23 cellular contexts compared by ENCODE assay signal in the genomic region with DNA sequence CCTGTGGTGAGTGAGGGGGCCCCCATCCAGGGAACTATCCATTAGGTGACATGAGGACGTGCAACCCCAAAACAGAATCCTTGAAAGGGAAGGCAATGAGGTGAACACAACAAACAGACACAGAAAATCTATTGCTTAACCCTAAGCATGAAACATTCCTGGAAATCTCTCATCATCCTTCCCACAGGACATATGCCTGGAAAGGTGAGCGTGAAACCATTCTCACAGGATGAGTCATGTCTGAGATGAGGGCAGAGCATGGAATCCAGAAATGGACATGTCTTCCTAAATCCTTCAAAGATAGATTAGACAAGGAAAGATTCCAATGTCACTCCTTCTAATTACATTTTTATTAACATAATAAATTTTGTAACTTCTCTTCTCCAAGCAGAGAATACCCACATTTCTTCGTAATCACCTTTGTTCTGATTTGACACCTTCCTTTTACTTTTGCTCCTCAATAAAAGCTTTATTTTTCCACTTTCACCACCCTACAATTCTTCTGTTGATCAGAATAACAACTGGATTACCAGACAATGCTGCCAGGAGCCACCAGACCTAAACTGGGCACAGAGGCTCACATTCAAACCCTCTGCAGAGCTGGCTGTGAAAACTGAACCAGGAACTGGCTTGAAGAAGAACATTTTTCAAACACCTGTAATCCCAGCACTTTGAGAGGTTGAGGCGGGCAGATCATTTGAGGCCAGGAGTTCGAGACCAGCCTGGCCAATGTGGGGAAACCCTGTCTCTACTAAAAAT.
DNase-seq lines count a peak whose midpoint lies in the region; ATAC-seq and TF ChIP-seq lines count a peak whose summit lies in the region.
"Had no signal": no experiment of that assay in that cellular context is flagged by ENCODE, and none has a peak within 500 bp of the region (broad histone marks: within the 10 kb centered on the region; RNA-seq: fewer than 3 reads in every experiment).

No MANE protein-coding gene starts in this region.

- H3K27me3 ChIP-seq in HCT116 (ENCODE audit: insufficient read depth, low read length) (no peaks in the 10 kb centered on the region), gastrocnemius medialis (no peaks in the 10 kb centered on the region)
- H3K27me3 ChIP-seq: right atrium auricular region had no signal

- ATAC-seq in HCT116 (peak; percentile 83), WTC11 (no peak), gastrocnemius medialis (peak; percentile 59 to 71), HG03571 (IDR thresholded peaks at IDR 0.05; ENCODE audit: unreplicated experiment) (no peak)
- no peak for ATAC-seq in activated T-cell treated with anti-CD3 and anti-CD28 coated beads, Interleukin-2, amount 50 U/mL, for 4 hours
- ATAC-seq: naive thymus-derived CD4-positive, alpha-beta T cell had no signal

- CTCF ChIA-PET in HCT116 (lab: Charles Lee) = interaction anchor here (1.2 kb wide), 1 partner anchor 86 kb away, joined by 3 read pairs; no protein-coding TSS in a partner anchor
- CTCF ChIA-PET in WTC11 (lab: Charles Lee) = interaction anchor here (0.9 to 2.7 kb wide), 4 partner anchors 13 to 198 kb away, joined by 3 to 11 read pairs (median 6); no protein-coding TSS in a partner anchor

- POLR2A ChIA-PET in HCT116 (lab: Charles Lee) = no interaction called here
- POLR2A ChIA-PET in WTC11 (lab: Charles Lee) = no interaction called here

- intact Hi-C loops in HCT116 (cut with micrococcal nuclease) (no loop called here), gastrocnemius medialis (cut with DNase I; ENCODE audit: low total_unique reads) (loop anchor here (2.0 kb wide), 1 partner anchor 15 kb away; no protein-coding TSS in a partner anchor)

- peaks cover 19 to 32% of the 10 kb centered on the region in 2 experiments for H3K4me1 ChIP-seq in HCT116 (ENCODE audit: control insufficient read depth in 1 of 2, insufficient read depth in 2 of 2, low read length in 2 of 2)
- H3K4me1 ChIP-seq in gastrocnemius medialis = peaks cover 53 to 54% of the 10 kb centered on the region in 2 donors

- H3K27ac ChIP-seq in HCT116 (ENCODE audit: low read depth, low read length) (no peak overlapping the region), gastrocnemius medialis (peak overlapping the region in 2 of 4 donors; percentile 66 to 86)
- H3K27ac ChIP-seq: right atrium auricular region had no signal

- no peaks in the 10 kb centered on the region for H3K79me2 ChIP-seq in HCT116 (ENCODE audit: insufficient read depth, low read length)

- no peaks in the 10 kb centered on the region for H4K20me1 ChIP-seq in HCT116 (ENCODE audit: insufficient read depth)

- no peak overlapping the region for H3K9ac ChIP-seq in HCT116 (ENCODE audit: low read length)

- peak overlapping the region; percentile 21; the same call in 1 of the 2 replicates for H3K27ac Mint-ChIP-seq in WTC11
- H3K27ac Mint-ChIP-seq: activated CD4-positive, alpha-beta memory T cell treated with anti-CD3 and anti-CD28 coated beads, Interleukin-2, amount 10 ng/mL, durations not matched to agents 7 days and 5 days; CD14-positive monocyte; naive thymus-derived CD4-positive, alpha-beta T cell; stimulated activated naive CD8-positive, alpha-beta T cell treated with anti-CD3 and anti-CD28 coated beads, Interleukin-15, Interleukin-2, amounts not matched to agents 100 ng/mL and 50 ng/mL, for 24 hours had no signal

- H3K36me3 Mint-ChIP-seq in WTC11 = no peaks in the 10 kb centered on the region
- H3K36me3 Mint-ChIP-seq in activated T-cell treated with anti-CD3 and anti-CD28 coated beads, Interleukin-2, amount 50 U/mL, for 4 hours (ENCODE audit: insufficient read depth) = no peaks in the 10 kb centered on the region
- H3K36me3 Mint-ChIP-seq: CD14-positive monocyte; naive thymus-derived CD4-positive, alpha-beta T cell had no signal

- no peak overlapping the region for H3K4me3 Mint-ChIP-seq in WTC11
- H3K4me3 Mint-ChIP-seq in activated T-cell treated with anti-CD3 and anti-CD28 coated beads, Interleukin-2, amount 50 U/mL, for 4 hours = no peak overlapping the region
- H3K4me3 Mint-ChIP-seq: activated CD4-positive, alpha-beta memory T cell treated with anti-CD3 and anti-CD28 coated beads, Interleukin-2, amount 10 ng/mL, durations not matched to agents 7 days and 5 days; CD14-positive monocyte; naive thymus-derived CD4-positive, alpha-beta T cell; stimulated activated naive CD8-positive, alpha-beta T cell treated with anti-CD3 and anti-CD28 coated beads, Interleukin-15, Interleukin-2, amounts not matched to agents 100 ng/mL and 50 ng/mL, for 24 hours had no signal

- BruUV-seq in HCT116 (replicated peaks; lab: Mats Ljungman, UMichigan) = no TSS peak

- TF ChIP-seq CTCF in HCT116 (IDR thresholded peaks at IDR 0.05 in 2 of 3, conservative IDR thresholded peaks at IDR 0.05 in 1 of 3; ENCODE audit: borderline replicate concordance in 1 of 3, insufficient read depth in 1 of 3, low read depth in 2 of 3, low read length in 2 of 3) = no peak
- TF ChIP-seq CTCF in WTC11 (IDR thresholded peaks at IDR 0.05) = no peak
- no peak for TF ChIP-seq CTCF in gastrocnemius medialis (IDR thresholded peaks at IDR 0.05 in 4 of 5, conservative IDR thresholded peaks at IDR 0.05 in 1 of 5)

- RAD21 ChIA-PET in HCT116 (lab: Charles Lee; ENCODE audit: low non-redundant PET in 1 of 2, low total read pairs in 2 of 2, uncharacterized antibody in 2 of 2, unreplicated experiment in 2 of 2) = no interaction called here

- H2AFZ ChIP-seq in HCT116 (ENCODE audit: low read depth, low read length, poor library complexity, severe bottlenecking) = no peak overlapping the region

- H3K4me3 ChIP-seq in HCT116 (replicated peaks in 1 of 2; ENCODE audit: low read depth in 1 of 2, low read length in 2 of 2) (no peak overlapping the region; a peak in 1 of 4 replicates), gastrocnemius medialis (no peak overlapping the region)
- H3K4me3 ChIP-seq: right atrium auricular region had no signal

- TF ChIP-seq POLR2A in HCT116 (IDR thresholded peaks at IDR 0.05; ENCODE audit: borderline replicate concordance, extremely low read depth, insufficient read depth, insufficient read length) (no peak), gastrocnemius medialis (IDR thresholded peaks at IDR 0.05) (no peak)

- no peaks in the 10 kb centered on the region for H3K36me3 ChIP-seq in HCT116 (ENCODE audit: control insufficient read depth in 1 of 2, insufficient read depth in 2 of 2, low read length in 2 of 2)
- H3K36me3 ChIP-seq in gastrocnemius medialis = no peaks in the 10 kb centered on the region
- H3K36me3 ChIP-seq: right atrium auricular region had no signal

- no peaks in the 10 kb centered on the region for H3K9me3 ChIP-seq in HCT116 (ENCODE audit: control insufficient read depth in 1 of 2, insufficient read depth in 1 of 2, low read depth in 1 of 2, low read length in 2 of 2)
- H3K9me3 ChIP-seq in gastrocnemius medialis = no peaks in the 10 kb centered on the region
- H3K9me3 ChIP-seq: right atrium auricular region had no signal

- H3K4me2 ChIP-seq in HCT116 (ENCODE audit: low read length) = peak overlapping the region; percentile 49

- peak; percentile 63 for DNase-seq in HCT116 (ENCODE audit: low read depth, low spot score)
- DNase-seq in WTC11 (ENCODE audit: low spot score) = no peak
- peak; percentile 86 for DNase-seq in islet precursor cell
- no peak for DNase-seq in gastrocnemius medialis
- DNase-seq in activated T-cell treated with anti-CD3 and anti-CD28 coated beads, Interleukin-2, amount 50 U/mL, for 4 hours = no peak
- no peak for DNase-seq in activated CD8-positive, alpha-beta memory T cell treated with anti-CD3 and anti-CD28 coated beads for 24 hours
- DNase-seq in effector CD8-positive, alpha-beta T cell (lab: John Stamatoyannopoulos, UW) = no peak
- DNase-seq: activated CD4-positive, alpha-beta memory T cell treated with anti-CD3 and anti-CD28 coated beads, Interleukin-2, amount 10 ng/mL, durations not matched to agents 7 days and 5 days; activated gamma-delta T cell treated with Interleukin-2 at 50 U/mL for 16 hours; activated T-cell treated with anti-CD3 and anti-CD28 coated beads for 4 hours; dermis blood vessel endothelial cell; erythroblast; foreskin melanocyte; KBM-7; mesenchymal stem cell; naive thymus-derived CD4-positive, alpha-beta T cell; NCI-H1694; occipital lobe; stimulated activated CD4-positive, alpha-beta T cell treated with anti-CD3 and anti-CD28 coated beads, Interleukin-4, amount 100 ng/mL, for 4 hours had no signal

- H3K27me3 Mint-ChIP-seq in WTC11 (ENCODE audit: low read depth) = no peaks in the 10 kb centered on the region
- no peaks in the 10 kb centered on the region for H3K27me3 Mint-ChIP-seq in activated T-cell treated with anti-CD3 and anti-CD28 coated beads, Interleukin-2, amount 50 U/mL, for 4 hours (ENCODE audit: low read depth)
- H3K27me3 Mint-ChIP-seq: stimulated activated naive CD8-positive, alpha-beta T cell treated with anti-CD3 and anti-CD28 coated beads, Interleukin-15, Interleukin-2, amounts not matched to agents 100 ng/mL and 50 ng/mL, for 24 hours had no signal

- no peaks in the 10 kb centered on the region for H3K9me2 ChIP-seq in HCT116 (ENCODE audit: insufficient read depth)

- H3K4me1 Mint-ChIP-seq in WTC11 = peaks cover 15% of the 10 kb centered on the region
- no peaks in the 10 kb centered on the region for H3K4me1 Mint-ChIP-seq in activated T-cell treated with anti-CD3 and anti-CD28 coated beads, Interleukin-2, amount 50 U/mL, for 4 hours (ENCODE audit: low read depth)
- H3K4me1 Mint-ChIP-seq: activated CD4-positive, alpha-beta memory T cell treated with anti-CD3 and anti-CD28 coated beads, Interleukin-2, amount 10 ng/mL, durations not matched to agents 7 days and 5 days; naive thymus-derived CD4-positive, alpha-beta T cell had no signal

- in situ Hi-C loops in gastrocnemius medialis (cut with MboI; ENCODE audit: low sequenced_read_pairs in 4 of 4) = no loop called here

- H3K9me3 Mint-ChIP-seq in WTC11 = no peaks in the 10 kb centered on the region
- no peaks in the 10 kb centered on the region for H3K9me3 Mint-ChIP-seq in activated T-cell treated with anti-CD3 and anti-CD28 coated beads, Interleukin-2, amount 50 U/mL, for 4 hours
- H3K9me3 Mint-ChIP-seq: activated CD4-positive, alpha-beta memory T cell treated with anti-CD3 and anti-CD28 coated beads, Interleukin-2, amount 10 ng/mL, durations not matched to agents 7 days and 5 days; naive thymus-derived CD4-positive, alpha-beta T cell; stimulated activated naive CD8-positive, alpha-beta T cell treated with anti-CD3 and anti-CD28 coated beads, Interleukin-15, Interleukin-2, amounts not matched to agents 100 ng/mL and 50 ng/mL, for 24 hours had no signal

- no peak for TF ChIP-seq RAD21 in HCT116 (IDR thresholded peaks at IDR 0.05; ENCODE audit: low read depth)

TF ChIP-seq in HCT116, 20 proteins besides CTCF, POLR2A, EP300 and RAD21 (continues in another document):
- TF ChIP-seq, protein P1, sequence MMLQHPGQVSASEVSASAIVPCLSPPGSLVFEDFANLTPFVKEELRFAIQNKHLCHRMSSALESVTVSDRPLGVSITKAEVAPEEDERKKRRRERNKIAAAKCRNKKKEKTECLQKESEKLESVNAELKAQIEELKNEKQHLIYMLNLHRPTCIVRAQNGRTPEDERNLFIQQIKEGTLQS (IDR thresholded peaks at IDR 0.05) = peak; percentile 22; the same call in 1 of the 2 replicates

Comparison
In these comparisons a context has a peak if more than half of its experiments do, and no peak if none do; other contexts are left out.
1. ATAC-seq: peak in HCT116 (single experiment) and gastrocnemius medialis (2 of 2); none in WTC11 (single experiment), activated T-cell treated with anti-CD3 and anti-CD28 coated beads, Interleukin-2, amount 50 U/mL, for 4 hours (0 of 2) and HG03571 (single experiment).
2. DNase-seq: peak in HCT116 (single experiment) and islet precursor cell (single experiment); none in WTC11 (single experiment), gastrocnemius medialis (0 of 2), activated T-cell treated with anti-CD3 and anti-CD28 coated beads, Interleukin-2, amount 50 U/mL, for 4 hours (single experiment), activated CD8-positive, alpha-beta memory T cell treated with anti-CD3 and anti-CD28 coated beads for 24 hours (single experiment) and effector CD8-positive, alpha-beta T cell (single experiment).